Comparison of ENCODE assay signal across 1 cellular context in the genomic region with DNA sequence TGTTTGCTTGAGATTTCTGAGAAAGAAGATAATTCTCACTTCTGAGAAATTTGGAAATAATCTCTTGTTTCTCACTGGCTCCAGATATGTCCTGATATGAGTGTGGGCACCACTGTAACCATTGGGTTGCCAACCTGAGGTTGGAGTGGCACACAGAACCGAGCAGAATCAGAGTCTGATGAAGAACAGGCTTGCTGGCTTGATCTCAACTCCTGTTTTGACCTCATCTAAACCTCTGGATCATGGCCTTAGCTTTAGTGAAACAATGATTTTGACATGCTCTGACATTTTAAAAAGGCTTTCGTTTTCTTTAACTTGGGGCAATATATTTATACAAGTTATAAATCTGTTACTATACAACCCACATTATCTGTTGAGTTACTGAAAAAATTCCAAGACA.
TF ChIP-seq lines count a peak whose summit lies in the region.

No MANE protein-coding gene starts in this region.

TF ChIP-seq in IMR-90, 13 proteins besides CTCF, POLR2A, EP300 and RAD21 (continued from another document):
- TF ChIP-seq, protein P1, sequence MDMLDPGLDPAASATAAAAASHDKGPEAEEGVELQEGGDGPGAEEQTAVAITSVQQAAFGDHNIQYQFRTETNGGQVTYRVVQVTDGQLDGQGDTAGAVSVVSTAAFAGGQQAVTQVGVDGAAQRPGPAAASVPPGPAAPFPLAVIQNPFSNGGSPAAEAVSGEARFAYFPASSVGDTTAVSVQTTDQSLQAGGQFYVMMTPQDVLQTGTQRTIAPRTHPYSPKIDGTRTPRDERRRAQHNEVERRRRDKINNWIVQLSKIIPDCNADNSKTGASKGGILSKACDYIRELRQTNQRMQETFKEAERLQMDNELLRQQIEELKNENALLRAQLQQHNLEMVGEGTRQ (IDR thresholded peaks at IDR 0.05; ENCODE audit: low read depth, low read length), result no peak
- TF ChIP-seq CEBPB (IDR thresholded peaks at IDR 0.05; ENCODE audit: low read depth, low read length) (no peak), SMC3 (IDR thresholded peaks at IDR 0.05; ENCODE audit: low read depth, low read length) (no peak)
